ENCODE assay signal across 8 cellular contexts in genomic region chr1:58515794-58516401, GRCh38. TPM values are rescaled to one million over a fixed set of nuclear protein-coding genes. Genes with fewer than 3 reads are reported as not detected.
DNase-seq lines count a peak whose midpoint lies in the region; ATAC-seq and TF ChIP-seq lines count a peak whose summit lies in the region.

No MANE protein-coding gene starts in this region.

- WGBS in neuronal stem cell (ENCODE audit: extremely low coverage in 2 of 2, insufficient read length in 2 of 2, insufficient replicate concordance in 1 of 2), 2 donors = no CpG with 5 or more reads among the region's 2 CpGs

- H3K9me3 ChIP-seq in HEK293 (ENCODE audit: control insufficient read depth, insufficient read depth, low read depth, low read length) (no peaks in the 10 kb centered on the region), neuronal stem cell (replicated peaks in 1 of 2; ENCODE audit: control insufficient read depth in 2 of 2, insufficient read depth in 1 of 2, low read depth in 1 of 2, low read length in 2 of 2) (peaks cover 3 to 8% of the 10 kb centered on the region in 2 donors)

- H3K4me3 ChIP-seq in HEK293 (ENCODE audit: low read depth, low read length) = no peak overlapping the region
- H3K4me3 ChIP-seq in fibroblast of villous mesenchyme (ENCODE audit: low read depth, low read length) = no peak overlapping the region
- H3K4me3 ChIP-seq in neuronal stem cell (ENCODE audit: low read length in 2 of 2) = no peak overlapping the region

- POLR2A ChIA-PET in HEK293 (lab: Yijun Ruan, JAX) = interaction anchor here (1.2 kb wide), 1 partner anchor 31 kb away, joined by 3 read pairs; the partner anchor contains the start of gene OMA1
- POLR2A ChIA-PET in activated CD8-positive, alpha-beta T cell treated with anti-CD3 and anti-CD28 coated beads for 36 hours (lab: Charles Lee) = interaction anchor here (1.7 kb wide), 1 partner anchor 31 kb away, joined by 5 read pairs; the partner anchor contains the start of gene OMA1

- H2AFZ ChIP-seq in neuronal stem cell (ENCODE audit: low read length) = peak overlapping the region; percentile 47

- peaks cover 0 to 4% of the 10 kb centered on the region in 2 experiments; a peak in 1 of 3 replicates for H3K36me3 ChIP-seq in HEK293 (ENCODE audit: control insufficient read depth in 2 of 2, insufficient read depth in 1 of 2, low read length in 2 of 2)
- H3K36me3 ChIP-seq in neuronal stem cell (replicated peaks in 1 of 2; ENCODE audit: control insufficient read depth in 2 of 2, insufficient read depth in 2 of 2, low read length in 2 of 2) = peaks cover 0 to 2% of the 10 kb centered on the region in 2 donors

- CTCF ChIA-PET in HEK293 (lab: Yijun Ruan, JAX) = interaction anchor here (0.6 to 6.4 kb wide), 41 partner anchors 8 to 1308 kb away, joined by 3 to 98 read pairs (median 4); partner anchors contain the start of gene OMA1
- CTCF ChIA-PET in activated CD8-positive, alpha-beta T cell treated with anti-CD3 and anti-CD28 coated beads for 36 hours (lab: Charles Lee) = interaction anchor here (0.7 to 6.8 kb wide), 34 partner anchors 10 to 1299 kb away, joined by 3 to 107 read pairs (median 4); partner anchors contain the start of genes HOOK1 and OMA1

- peak; percentile 44; the same call in 1 of the 2 replicates for TF ChIP-seq CTCF in HEK293 (tag by site-specific recombination; IDR thresholded peaks at IDR 0.05)
- peak; percentile 89 for TF ChIP-seq CTCF in activated CD8-positive, alpha-beta T cell treated with anti-CD3 and anti-CD28 coated beads for 36 hours (IDR thresholded peaks at IDR 0.05)
- peak; percentile 62 for TF ChIP-seq CTCF in fibroblast of villous mesenchyme (IDR thresholded peaks at IDR 0.05; ENCODE audit: insufficient read depth, low read depth, low read length)

- no peak overlapping the region for H2BK120ac ChIP-seq in neuronal stem cell (ENCODE audit: low read depth, low read length)

- H3K36me3 Mint-ChIP-seq in activated CD8-positive, alpha-beta T cell treated with anti-CD3 and anti-CD28 coated beads for 36 hours (ENCODE audit: low read depth) = peaks cover 13% of the 10 kb centered on the region

- H3K23ac ChIP-seq in neuronal stem cell (ENCODE audit: low read depth, low read length, poor library complexity) = no peak overlapping the region

- H3K27me3 ChIP-seq in neuronal stem cell (ENCODE audit: control insufficient read depth in 3 of 3, insufficient read depth in 3 of 3, low read depth in 1 of 3, low read length in 3 of 3) = no peaks in the 10 kb centered on the region

- no peak overlapping the region for H3K4ac ChIP-seq in neuronal stem cell (ENCODE audit: low read length)

- peak; percentile 53 for DNase-seq in DMS153 (lab: John Stamatoyannopoulos, UW)
- DNase-seq in NCI-H446 (lab: John Stamatoyannopoulos, UW) = peak; percentile 73 to 88
- peak; percentile 38 for DNase-seq in activated CD8-positive, alpha-beta T cell treated with anti-CD3 and anti-CD28 coated beads for 36 hours
- peak; percentile 88 for DNase-seq in fibroblast of villous mesenchyme (ENCODE audit: low read depth)
- peak; percentile 50 for DNase-seq in neuronal stem cell (ENCODE audit: low spot score)

- H4K91ac ChIP-seq in neuronal stem cell (ENCODE audit: low read depth, low read length, poor library complexity) = no peak overlapping the region

- H3K4me2 ChIP-seq in neuronal stem cell (ENCODE audit: insufficient read depth, low read length, poor library complexity, severe bottlenecking) = no peak overlapping the region

- no peak overlapping the region for H3K14ac ChIP-seq in neuronal stem cell (ENCODE audit: low read length)

- H2BK12ac ChIP-seq in neuronal stem cell (ENCODE audit: low read length) = no peak overlapping the region

- H3K27me3 Mint-ChIP-seq in activated CD8-positive, alpha-beta T cell treated with anti-CD3 and anti-CD28 coated beads for 36 hours = no peaks in the 10 kb centered on the region

- intact Hi-C loops in activated CD8-positive, alpha-beta T cell treated with anti-CD3 and anti-CD28 coated beads for 36 hours (cut with micrococcal nuclease) = loop anchor here (2.0 kb wide), 2 partner anchors 31 to 137 kb away; partner anchors contain the start of gene OMA1

- H3K4me1 ChIP-seq in HEK293 (ENCODE audit: control insufficient read depth, insufficient read depth, low read length) (no peaks in the 10 kb centered on the region), neuronal stem cell (ENCODE audit: control insufficient read depth in 2 of 2, insufficient read depth in 1 of 2, low read depth in 1 of 2, low read length in 2 of 2) (no peaks in the 10 kb centered on the region)

- no peak for TF ChIP-seq POLR2A in GM18505 (IDR thresholded peaks at IDR 0.05; ENCODE audit: borderline replicate concordance, extremely low read depth, insufficient read depth, insufficient read length)

- H3K18ac ChIP-seq in neuronal stem cell (ENCODE audit: low read length) = no peak overlapping the region

- no peak overlapping the region for H3K4me3 Mint-ChIP-seq in activated CD8-positive, alpha-beta T cell treated with anti-CD3 and anti-CD28 coated beads for 36 hours

- H4K8ac ChIP-seq in neuronal stem cell (ENCODE audit: low read depth, low read length) = no peak overlapping the region

- no peak overlapping the region for H3K27ac ChIP-seq in HEK293 (ENCODE audit: extremely low read depth, low read depth, low read length)
- no peak overlapping the region for H3K27ac ChIP-seq in neuronal stem cell (replicated peaks; ENCODE audit: low read length)

- H2AK5ac ChIP-seq in neuronal stem cell (ENCODE audit: low read depth, low read length) = no peak overlapping the region

- H3K27ac Mint-ChIP-seq in activated CD8-positive, alpha-beta T cell treated with anti-CD3 and anti-CD28 coated beads for 36 hours = peak overlapping the region; percentile 47

- no peaks in the 10 kb centered on the region for H3K79me1 ChIP-seq in neuronal stem cell (ENCODE audit: low read depth, low read length)

- peak; percentile 51 for ATAC-seq in activated CD8-positive, alpha-beta T cell treated with anti-CD3 and anti-CD28 coated beads for 36 hours
- ATAC-seq in GM21423 (IDR thresholded peaks at IDR 0.05; ENCODE audit: unreplicated experiment) (no peak), GM18505 (IDR thresholded peaks at IDR 0.05; ENCODE audit: unreplicated experiment) (no peak)

- H3K9ac ChIP-seq in neuronal stem cell (ENCODE audit: low read depth, low read length, poor library complexity) = no peak overlapping the region

- peaks cover 2% of the 10 kb centered on the region for H3K9me3 Mint-ChIP-seq in activated CD8-positive, alpha-beta T cell treated with anti-CD3 and anti-CD28 coated beads for 36 hours

- peaks cover 10% of the 10 kb centered on the region for H3K4me1 Mint-ChIP-seq in activated CD8-positive, alpha-beta T cell treated with anti-CD3 and anti-CD28 coated beads for 36 hours (ENCODE audit: low read depth)

- no peak overlapping the region for H2BK15ac ChIP-seq in neuronal stem cell (ENCODE audit: low read length)

- no peak overlapping the region for H2BK5ac ChIP-seq in neuronal stem cell (ENCODE audit: low read length)

TF ChIP-seq in HEK293, 187 proteins besides CTCF, POLR2A, EP300 and RAD21 (continues in another document):
- TF ChIP-seq ZNF645 (tag by site-specific recombination; IDR thresholded peaks at IDR 0.05) (no peak), ZNF132 (tag by site-specific recombination; IDR thresholded peaks at IDR 0.05; ENCODE audit: borderline replicate concordance) (no peak), ZFHX2 (tag by site-specific recombination; conservative IDR thresholded peaks at IDR 0.05) (no peak), ZNF404 (tag by site-specific recombination; IDR thresholded peaks at IDR 0.05) (no peak), GLIS1 (tag by site-specific recombination; IDR thresholded peaks at IDR 0.05) (no peak), ZNF10 (tag by site-specific recombination; IDR thresholded peaks at IDR 0.05) (no peak), PRDM6 (tag by site-specific recombination; IDR thresholded peaks at IDR 0.05) (no peak)

RNA-seq across cellular contexts. Expression of gene OMA1, which starts 30.6 kb away (rescaled TPM):
- 10 to 100 TPM; 14.7 to 14.9 TPM for total RNA-seq in activated CD8-positive, alpha-beta T cell treated with anti-CD3 and anti-CD28 coated beads for 36 hours
- 10.6 and 26.8 TPM in 2 replicates for total RNA-seq in fibroblast of villous mesenchyme
- polyA plus RNA-seq in neuronal stem cell (2013, experiment 1 of 2) = 5.7 TPM
- 6.0 TPM for polyA plus RNA-seq in neuronal stem cell (2013, experiment 2 of 2)

Comparison
In these comparisons a context has a peak if more than half of its experiments do, and no peak if none do; other contexts are left out.
1. DNase-seq: peak in every context shown above with its lines; median percentile 88 in fibroblast of villous mesenchyme; 80 in NCI-H446; 53 in DMS153; 50 in neuronal stem cell; 38 in activated CD8-positive, alpha-beta T cell treated with anti-CD3 and anti-CD28 coated beads for 36 hours.